In genomic region chr18:26655010-26655613, GRCh38 we compare ENCODE assay signal across 9 cellular contexts.
DNase-seq lines count a peak whose midpoint lies in the region; ATAC-seq, FAIRE-seq and TF ChIP-seq lines count a peak whose summit lies in the region.
"Had no signal": no experiment of that assay in that cellular context is flagged by ENCODE, and none has a peak within 500 bp of the region (broad histone marks: within the 10 kb centered on the region; RNA-seq: fewer than 3 reads in every experiment).

No MANE protein-coding gene starts in this region.

- TF ChIP-seq POLR2A in body of pancreas (IDR thresholded peaks at IDR 0.05) = no peak
- TF ChIP-seq POLR2A in stomach (IDR thresholded peaks at IDR 0.05) = no peak

- H3K9me3 ChIP-seq in body of pancreas (no peaks in the 10 kb centered on the region), keratinocyte (ENCODE audit: control insufficient read depth, low read depth, low read length) (no peaks in the 10 kb centered on the region), stomach (no peaks in the 10 kb centered on the region)

- TF ChIP-seq EP300 in stomach (IDR thresholded peaks at IDR 0.05) = no peak

- no peaks in the 10 kb centered on the region for H3K79me2 ChIP-seq in keratinocyte (ENCODE audit: control insufficient read depth, insufficient read depth, low read length)

- H3K9me1 ChIP-seq in keratinocyte (ENCODE audit: control insufficient read depth, extremely low read depth, insufficient read depth, low read length) = no peaks in the 10 kb centered on the region

- H3K27me3 ChIP-seq in body of pancreas (no peaks in the 10 kb centered on the region), keratinocyte (ENCODE audit: control insufficient read depth, extremely low read depth, insufficient read depth, low read length) (peaks cover 44% of the 10 kb centered on the region), stomach (peaks cover 0 to 14% (median 3%) of the 10 kb centered on the region in 3 donors)

- no peak for FAIRE-seq in keratinocyte (lab: Jason Lieb, UNC)
- FAIRE-seq: A204.1 had no signal

- intact Hi-C loops in body of pancreas (cut with DNase I) = no loop called here
- intact Hi-C loops in stomach (cut with DNase I; ENCODE audit: low total_unique reads) = no loop called here

- dilution Hi-C loops in keratinocyte (cut with MboI; ENCODE audit: extremely low pct_ligation_motif_present, low sequenced_read_pairs) = no loop called here

- no peak overlapping the region for H3K9ac ChIP-seq in keratinocyte (ENCODE audit: control insufficient read depth, extremely low read depth, insufficient read depth, low read length)

- TF ChIP-seq CTCF in body of pancreas (IDR thresholded peaks at IDR 0.05) = no peak
- no peak for TF ChIP-seq CTCF in keratinocyte (optimal IDR thresholded peaks at IDR 0.05 in 1 of 3, IDR thresholded peaks at IDR 0.05 in 1 of 3, conservative IDR thresholded peaks at IDR 0.05 in 1 of 3; ENCODE audit: extremely low read depth in 1 of 3, insufficient read depth in 2 of 3, low read length in 3 of 3)
- TF ChIP-seq CTCF in stomach (IDR thresholded peaks at IDR 0.05) = no peak

- ATAC-seq in body of pancreas = no peak
- ATAC-seq in HG02642 (IDR thresholded peaks at IDR 0.05; ENCODE audit: poor library complexity, unreplicated experiment) = no peak
- no peak for ATAC-seq in HG02852 (IDR thresholded peaks at IDR 0.05; ENCODE audit: unreplicated experiment)
- ATAC-seq in HG03025 (IDR thresholded peaks at IDR 0.05; ENCODE audit: low FRiP score, unreplicated experiment) = no peak

- H3K27ac ChIP-seq in body of pancreas = peak overlapping the region; percentile 17 to 91 (median 82)
- H3K27ac ChIP-seq in keratinocyte (ENCODE audit: control insufficient read depth, insufficient read depth, low read length) = no peak overlapping the region
- peak overlapping the region; percentile 80 to 92 (median 89) for H3K27ac ChIP-seq in stomach

- H4K20me1 ChIP-seq in keratinocyte (ENCODE audit: control insufficient read depth, extremely low read depth, insufficient read depth, low read length) = peaks cover 4% of the 10 kb centered on the region

- H3K4me1 ChIP-seq in body of pancreas = peaks cover 24% of the 10 kb centered on the region
- H3K4me1 ChIP-seq in keratinocyte (ENCODE audit: control insufficient read depth, extremely low read depth, insufficient read depth, low read length) = peaks cover 21% of the 10 kb centered on the region
- peaks cover 22 to 37% (median 34%) of the 10 kb centered on the region in 4 donors for H3K4me1 ChIP-seq in stomach

- H3K4me3 ChIP-seq in body of pancreas = peak overlapping the region in 1 of 2 donors; percentile 45
- peak overlapping the region in 2 of 3 experiments; percentile 59 to 68 for H3K4me3 ChIP-seq in keratinocyte (ENCODE audit: control insufficient read depth in 2 of 3, extremely low read depth in 1 of 3, insufficient read depth in 2 of 3, low read depth in 1 of 3, low read length in 3 of 3)
- peak overlapping the region; percentile 66 to 90 (median 79) for H3K4me3 ChIP-seq in stomach

- peak overlapping the region; percentile 71 for H3K4me2 ChIP-seq in keratinocyte (ENCODE audit: control insufficient read depth, extremely low read depth, insufficient read depth, low read depth, low read length)

- no peaks in the 10 kb centered on the region for H3K36me3 ChIP-seq in body of pancreas (replicated peaks in 1 of 2; ENCODE audit: insufficient read depth in 1 of 2, low read depth in 2 of 2)
- H3K36me3 ChIP-seq in keratinocyte (ENCODE audit: control insufficient read depth in 2 of 2, extremely low read depth in 1 of 2, insufficient read depth in 2 of 2, low read length in 2 of 2) = no peaks in the 10 kb centered on the region
- H3K36me3 ChIP-seq in stomach = no peaks in the 10 kb centered on the region

- H2AFZ ChIP-seq in keratinocyte (ENCODE audit: control insufficient read depth, low read length) = no peak overlapping the region

- DNase-seq in DMS53 (lab: John Stamatoyannopoulos, UW) (peak; percentile 29), DMS53 treated with DMSO at 0.1 percent for 48 hours (lab: John Stamatoyannopoulos, UW; ENCODE audit: unreplicated experiment) (no peak), body of pancreas (no peak), keratinocyte (ENCODE audit: low read depth, low spot score) (no peak), stomach (no peak)

- WGBS in body of pancreas, 2 donors = 2% methylated on average over 6 of the region's 6 CpGs
- 6 to 12% (median 6%) methylated on average over 6 of the region's 6 CpGs for WGBS in stomach, 5 donors
